In genomic region chr3:100561459-100562158, GRCh38 we compare ENCODE assay signal across 14 cellular contexts. TPM values are rescaled to one million over a fixed set of nuclear protein-coding genes. Genes with fewer than 3 reads are reported as not detected.
DNase-seq lines count a peak whose midpoint lies in the region; ATAC-seq and TF ChIP-seq lines count a peak whose summit lies in the region.
"Had no signal": no experiment of that assay in that cellular context is flagged by ENCODE, and none has a peak within 500 bp of the region (broad histone marks: within the 10 kb centered on the region; RNA-seq: fewer than 3 reads in every experiment).

No MANE protein-coding gene starts in this region.

- H3K4me1 Mint-ChIP-seq in activated CD4-positive, alpha-beta memory T cell treated with anti-CD3 and anti-CD28 coated beads for 36 hours (ENCODE audit: low read depth): no peaks in the 10 kb centered on the region
- H3K4me1 Mint-ChIP-seq: activated naive CD8-positive, alpha-beta T cell treated with anti-CD3 and anti-CD28 coated beads, Interleukin-2, amount 10 ng/mL, durations not matched to agents 7 days and 5 days had no signal

- DNase-seq in AG09309 (ENCODE audit: low read depth): peak; percentile 87
- DNase-seq in LHCN-M2 (ENCODE audit: low read depth): peak; percentile 79
- peak; percentile 73 for DNase-seq in choroid plexus epithelial cell (ENCODE audit: low read depth)
- peak; percentile 6 for DNase-seq in myocyte (ENCODE audit: low read depth)
- no peak for DNase-seq in activated CD4-positive, CD25-positive, alpha-beta regulatory T cell (lab: John Stamatoyannopoulos, UW)
- DNase-seq in activated CD4-positive, alpha-beta memory T cell treated with anti-CD3 and anti-CD28 coated beads for 36 hours: no peak
- DNase-seq in left colon: no peak
- DNase-seq in NCI-H1694 (lab: John Stamatoyannopoulos, UW): no peak
- DNase-seq: activated naive CD8-positive, alpha-beta T cell treated with anti-CD3 and anti-CD28 coated beads, Interleukin-2, amount 10 ng/mL, durations not matched to agents 7 days and 5 days; CD8-positive, alpha-beta T cell; NCI-H2171 had no signal

- ATAC-seq in left colon: no peak
- ATAC-seq: CD8-positive, alpha-beta T cell had no signal

- POLR2A ChIA-PET in activated CD4-positive, alpha-beta memory T cell treated with anti-CD3 and anti-CD28 coated beads for 36 hours (lab: Charles Lee): no interaction called here

- no peaks in the 10 kb centered on the region for H3K36me3 Mint-ChIP-seq in activated CD4-positive, alpha-beta memory T cell treated with anti-CD3 and anti-CD28 coated beads for 36 hours
- H3K36me3 Mint-ChIP-seq: activated naive CD8-positive, alpha-beta T cell treated with anti-CD3 and anti-CD28 coated beads, Interleukin-2, amount 10 ng/mL, durations not matched to agents 7 days and 5 days; CD8-positive, alpha-beta T cell had no signal

- H3K4me3 ChIP-seq in AG09309 (ENCODE audit: control insufficient read depth, low read depth, low read length): no peak overlapping the region
- no peak overlapping the region for H3K4me3 ChIP-seq in choroid plexus epithelial cell (ENCODE audit: low read depth, low read length)
- H3K4me3 ChIP-seq: SJSA1 had no signal

- no peaks in the 10 kb centered on the region for H3K27me3 Mint-ChIP-seq in activated CD4-positive, alpha-beta memory T cell treated with anti-CD3 and anti-CD28 coated beads for 36 hours
- H3K27me3 Mint-ChIP-seq: activated naive CD8-positive, alpha-beta T cell treated with anti-CD3 and anti-CD28 coated beads, Interleukin-2, amount 10 ng/mL, durations not matched to agents 7 days and 5 days had no signal

- intact Hi-C loops in activated CD4-positive, alpha-beta memory T cell treated with anti-CD3 and anti-CD28 coated beads for 36 hours (cut with micrococcal nuclease): no loop called here
- intact Hi-C loops in left colon (cut with DNase I, micrococcal nuclease): no loop called here

- CTCF ChIA-PET in activated CD4-positive, alpha-beta memory T cell treated with anti-CD3 and anti-CD28 coated beads for 36 hours (lab: Charles Lee): no interaction called here

- H3K4me3 Mint-ChIP-seq in activated CD4-positive, alpha-beta memory T cell treated with anti-CD3 and anti-CD28 coated beads for 36 hours: no peak overlapping the region
- H3K4me3 Mint-ChIP-seq: activated naive CD8-positive, alpha-beta T cell treated with anti-CD3 and anti-CD28 coated beads, Interleukin-2, amount 10 ng/mL, durations not matched to agents 7 days and 5 days; CD8-positive, alpha-beta T cell had no signal

- no peak overlapping the region for H3K27ac Mint-ChIP-seq in activated CD4-positive, alpha-beta memory T cell treated with anti-CD3 and anti-CD28 coated beads for 36 hours
- H3K27ac Mint-ChIP-seq: activated naive CD8-positive, alpha-beta T cell treated with anti-CD3 and anti-CD28 coated beads, Interleukin-2, amount 10 ng/mL, durations not matched to agents 7 days and 5 days; CD8-positive, alpha-beta T cell had no signal

- TF ChIP-seq CTCF in AG09309 (IDR thresholded peaks at IDR 0.05; ENCODE audit: control insufficient read depth, insufficient read depth, low read depth, low read length, missing control alignments): no peak
- TF ChIP-seq CTCF in choroid plexus epithelial cell (conservative IDR thresholded peaks at IDR 0.05; ENCODE audit: low read depth, low read length): no peak

- H3K9me3 Mint-ChIP-seq in activated CD4-positive, alpha-beta memory T cell treated with anti-CD3 and anti-CD28 coated beads for 36 hours: no peaks in the 10 kb centered on the region
- H3K9me3 Mint-ChIP-seq: activated naive CD8-positive, alpha-beta T cell treated with anti-CD3 and anti-CD28 coated beads, Interleukin-2, amount 10 ng/mL, durations not matched to agents 7 days and 5 days; CD8-positive, alpha-beta T cell had no signal

RNA-seq across cellular contexts. Expression of gene ADGRG7, which starts 47.8 kb away (rescaled TPM):
- total RNA-seq in LHCN-M2 (2014; rRNA removed) (not detected in 2 replicates), myocyte (not detected in 2 replicates), left colon (10 to 100 TPM; 11.7 to 15.6 TPM)
- not detected for polyA plus RNA-seq in LHCN-M2 (2012)
- polyA plus RNA-seq in myocyte (2012): not detected
- not detected for total RNA-seq in activated CD4-positive, alpha-beta memory T cell treated with anti-CD3 and anti-CD28 coated beads for 36 hours
- total RNA-seq: activated naive CD8-positive, alpha-beta T cell treated with anti-CD3 and anti-CD28 coated beads, Interleukin-2, amount 10 ng/mL, durations not matched to agents 7 days and 5 days; SJSA1; skeletal muscle tissue had no signal
- polyA plus RNA-seq: esophagus had no signal

Comparison
In these comparisons a context has a peak if more than half of its experiments do, and no peak if none do; other contexts are left out.
1. DNase-seq: peak in AG09309 (single experiment), LHCN-M2 (single experiment), choroid plexus epithelial cell (single experiment) and myocyte (single experiment); none in activated CD4-positive, CD25-positive, alpha-beta regulatory T cell (0 of 4), activated CD4-positive, alpha-beta memory T cell treated with anti-CD3 and anti-CD28 coated beads for 36 hours (single experiment), left colon (0 of 2) and NCI-H1694 (single experiment).
2. RNA of gene ADGRG7, which starts 47.8 kb away (total RNA-seq): 11.7 to 15.6 TPM in left colon; not detected in LHCN-M2, not detected in myocyte and not detected in activated CD4-positive, alpha-beta memory T cell treated with anti-CD3 and anti-CD28 coated beads for 36 hours; every median in the first group is over 10 times any median in the second.